In genomic region chr12:53492188-53492587, GRCh38 we compare ENCODE assay signal across 9 cellular contexts. TPM values are rescaled to one million over a fixed set of nuclear protein-coding genes. Genes with fewer than 3 reads are reported as not detected.
A peak's percentile ranks its signal among the peaks of the same experiment; 100 is the strongest.
DNase-seq lines count a peak whose midpoint lies in the region; ATAC-seq and TF ChIP-seq lines count a peak whose summit lies in the region.
"Had no signal": no experiment of that assay in that cellular context is flagged by ENCODE, and none has a peak within 500 bp of the region (broad histone marks: within the 10 kb centered on the region; RNA-seq: fewer than 3 reads in every experiment).

No MANE protein-coding gene starts in this region.

- H3K4me1 ChIP-seq in heart right ventricle (peaks cover 0 to 42% (median 26%) of the 10 kb centered on the region in 9 donors), body of pancreas (peaks cover 35% of the 10 kb centered on the region), uterus (peaks cover 0 to 5% of the 10 kb centered on the region in 2 donors)

- DNase-seq in heart right ventricle (no peak), Right ventricle myocardium inferior (ENCODE audit: missing footprints) (no peak), body of pancreas (peak in 1 of 4 donors; percentile 16), mesenteric fat pad (ENCODE audit: low spot score) (peak; percentile 71), uterus (peak in 1 of 2 donors; percentile 23), DMS 273 treated with DMSO at 0.1 percent for 48 hours (lab: John Stamatoyannopoulos, UW) (no peak), H4 (ENCODE audit: low spot score) (no peak)

- TF ChIP-seq CTCF in heart right ventricle (IDR thresholded peaks at IDR 0.05), result no peak
- no peak for TF ChIP-seq CTCF in body of pancreas (IDR thresholded peaks at IDR 0.05)
- no peak for TF ChIP-seq CTCF in uterus (IDR thresholded peaks at IDR 0.05)

- H3K36me3 ChIP-seq in heart right ventricle, result peaks cover 0 to 13% (median 0%) of the 10 kb centered on the region in 9 donors
- no peaks in the 10 kb centered on the region for H3K36me3 ChIP-seq in body of pancreas (replicated peaks in 1 of 2; ENCODE audit: insufficient read depth in 1 of 2, low read depth in 2 of 2)
- H3K36me3 ChIP-seq in uterus, result no peaks in the 10 kb centered on the region

- H3K27ac ChIP-seq in heart right ventricle (peak overlapping the region in 9 of 10 donors; percentile 53 to 92 (median 86)), body of pancreas (peak overlapping the region; percentile 71 to 88 (median 79)), uterus (peak overlapping the region; percentile 90 to 92)

- ATAC-seq in heart right ventricle, result peak in 2 of 8 donors; percentile 0
- ATAC-seq in Right ventricle myocardium inferior, result no peak
- no peak for ATAC-seq in body of pancreas
- ATAC-seq in HG03175 (IDR thresholded peaks at IDR 0.05; ENCODE audit: unreplicated experiment), result no peak

- H3K4me3 ChIP-seq in heart right ventricle, result peak overlapping the region in 9 of 10 donors; percentile 31 to 66 (median 61)
- H3K4me3 ChIP-seq in body of pancreas, result peak overlapping the region in 1 of 2 donors; percentile 38
- H3K4me3 ChIP-seq in uterus, result peak overlapping the region in 1 of 2 donors; percentile 67

- H3K9me3 ChIP-seq in heart right ventricle (no peaks in the 10 kb centered on the region), body of pancreas (no peaks in the 10 kb centered on the region), uterus (no peaks in the 10 kb centered on the region)

- H3K27me3 ChIP-seq in heart right ventricle (no peaks in the 10 kb centered on the region), body of pancreas (no peaks in the 10 kb centered on the region), uterus (no peaks in the 10 kb centered on the region)

- intact Hi-C loops in heart right ventricle (cut with DNase I) (loop anchor here in 4 of 10 donors (2.0 to 5.0 kb wide), 3 partner anchors 13 to 40 kb away; partner anchors contain the start of gene PCBP2 (in 2 of the 4)), Right ventricle myocardium inferior (cut with DNase I) (no loop called here), body of pancreas (cut with DNase I) (no loop called here), uterus (cut with DNase I; ENCODE audit: low total_unique reads) (no loop called here)

- 46 to 61% methylated on average over 20 of the region's 20 CpGs for WGBS in heart right ventricle, 2 donors
- 57 to 63% methylated on average over 20 of the region's 20 CpGs for WGBS in body of pancreas, 2 donors

- no peak for TF ChIP-seq POLR2A in body of pancreas (IDR thresholded peaks at IDR 0.05)
- no peak for TF ChIP-seq POLR2A in uterus (IDR thresholded peaks at IDR 0.05)

RNA-seq across cellular contexts. Expression of gene MAP3K12, which starts 7.1 kb away (rescaled TPM):
- 10 to 100 TPM in 1 of 10 donors, 1 to 10 TPM in 9; 2.9 to 10.1 (median 4.3) TPM for total RNA-seq in heart right ventricle
- 10 to 100 TPM in 1 of 2 donors, 1 to 10 TPM in 1; 6.5 to 19.4 TPM for polyA plus RNA-seq in heart right ventricle
- 5.6 TPM for total RNA-seq in Right ventricle myocardium inferior
- total RNA-seq in body of pancreas, result 10 to 100 TPM; 10.9 to 34.6 TPM
- 12.2 TPM for total RNA-seq in mesenteric fat pad
- total RNA-seq in uterus, result 10 to 100 TPM; 13.8 to 65.8 (median 34.7) TPM
- total RNA-seq in H4 (2014; rRNA removed; shearing (Covaris generic)), result 9.1 and 14.3 TPM in 2 replicates

RNA-seq across cellular contexts. Expression of gene TARBP2, which starts 8.9 kb away (rescaled TPM):
- total RNA-seq in heart right ventricle (10 to 100 TPM in 7 of 10 donors, 1 to 10 TPM in 3; 7.0 to 13.7 (median 11.0) TPM), Right ventricle myocardium inferior (10.9 TPM), body of pancreas (10 to 100 TPM; 36.6 to 66.9 TPM), mesenteric fat pad (16.8 TPM), uterus (10 to 100 TPM in 3 of 4 donors, 1 to 10 TPM in 1; 6.7 to 33.2 (median 19.0) TPM)
- 10 to 100 TPM; 17.6 to 21.2 TPM for polyA plus RNA-seq in heart right ventricle
- 46.4 and 47.0 TPM in 2 replicates for total RNA-seq in H4 (2014; rRNA removed; shearing (Covaris generic))

RNA-seq across cellular contexts. Expression of gene NPFF, which starts 15.1 kb away (rescaled TPM):
- total RNA-seq in heart right ventricle (not detected), Right ventricle myocardium inferior (not detected), body of pancreas (not detected), mesenteric fat pad (not detected), uterus (not detected)
- not detected for polyA plus RNA-seq in heart right ventricle
- total RNA-seq in H4 (2014; rRNA removed; shearing (Covaris generic)), result not detected in 2 replicates
- total RNA-seq: lung had no signal

RNA-seq across cellular contexts. Expression of gene PCBP2, which starts 40.3 kb away (rescaled TPM):
- total RNA-seq in heart right ventricle, result 100 to 1,000 TPM; 492 to 579 (median 559) TPM
- 100 to 1,000 TPM; 281 to 288 TPM for polyA plus RNA-seq in heart right ventricle
- total RNA-seq in Right ventricle myocardium inferior, result 494 TPM
- total RNA-seq in body of pancreas, result 100 to 1,000 TPM; 226 to 308 TPM
- total RNA-seq in mesenteric fat pad, result 722 TPM
- total RNA-seq in uterus, result 100 to 1,000 TPM; 364 to 929 (median 383) TPM
- 187 and 206 TPM in 2 replicates for total RNA-seq in H4 (2014; rRNA removed; shearing (Covaris generic))

RNA-seq across cellular contexts. Expression of gene PRR13, which starts 50.7 kb away (rescaled TPM):
- total RNA-seq in heart right ventricle, result 10 to 100 TPM; 28.6 to 70.0 (median 55.4) TPM
- polyA plus RNA-seq in heart right ventricle, result 100 to 1,000 TPM in 1 of 2 donors, 10 to 100 TPM in 1; 40.4 to 122 TPM
- total RNA-seq in Right ventricle myocardium inferior, result 59.4 TPM
- total RNA-seq in body of pancreas, result 10 to 100 TPM; 18.5 to 43.8 TPM
- total RNA-seq in mesenteric fat pad, result 119 TPM
- 10 to 100 TPM in 3 of 4 donors, 1 to 10 TPM in 1; 2.6 to 88.2 (median 20.1) TPM for total RNA-seq in uterus
- total RNA-seq in H4 (2014; rRNA removed; shearing (Covaris generic)), result 59.6 and 110 TPM in 2 replicates
